1 cellular context compared by ENCODE assay signal in the genomic region with DNA sequence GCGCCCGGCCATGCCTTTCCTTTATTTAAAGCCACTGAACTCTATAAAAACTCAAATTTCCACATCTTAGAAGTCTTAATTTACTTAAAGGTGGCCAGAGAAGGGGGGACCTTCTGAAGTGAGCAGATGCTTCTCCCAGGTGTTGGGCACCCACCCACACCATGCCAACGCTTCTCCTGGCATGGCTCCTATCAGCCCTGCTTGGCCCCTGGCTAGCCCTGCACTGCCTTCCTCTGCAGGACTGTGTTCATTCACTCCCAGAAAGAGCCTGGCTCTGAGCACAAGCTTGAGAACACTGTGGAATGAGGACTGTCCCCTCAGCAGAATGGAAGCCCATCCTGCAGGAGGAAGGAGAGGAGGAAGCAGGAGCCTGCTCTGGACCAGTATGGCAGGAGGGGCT.
TF ChIP-seq lines count a peak whose summit lies in the region.

No MANE protein-coding gene starts in this region.

TF ChIP-seq in H1, 55 proteins besides CTCF, POLR2A, EP300 and RAD21:
- TF ChIP-seq, protein P1, sequence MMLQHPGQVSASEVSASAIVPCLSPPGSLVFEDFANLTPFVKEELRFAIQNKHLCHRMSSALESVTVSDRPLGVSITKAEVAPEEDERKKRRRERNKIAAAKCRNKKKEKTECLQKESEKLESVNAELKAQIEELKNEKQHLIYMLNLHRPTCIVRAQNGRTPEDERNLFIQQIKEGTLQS (IDR thresholded peaks at IDR 0.05; ENCODE audit: insufficient read depth, low read depth, low read length) = no peak
- TF ChIP-seq, protein P2, sequence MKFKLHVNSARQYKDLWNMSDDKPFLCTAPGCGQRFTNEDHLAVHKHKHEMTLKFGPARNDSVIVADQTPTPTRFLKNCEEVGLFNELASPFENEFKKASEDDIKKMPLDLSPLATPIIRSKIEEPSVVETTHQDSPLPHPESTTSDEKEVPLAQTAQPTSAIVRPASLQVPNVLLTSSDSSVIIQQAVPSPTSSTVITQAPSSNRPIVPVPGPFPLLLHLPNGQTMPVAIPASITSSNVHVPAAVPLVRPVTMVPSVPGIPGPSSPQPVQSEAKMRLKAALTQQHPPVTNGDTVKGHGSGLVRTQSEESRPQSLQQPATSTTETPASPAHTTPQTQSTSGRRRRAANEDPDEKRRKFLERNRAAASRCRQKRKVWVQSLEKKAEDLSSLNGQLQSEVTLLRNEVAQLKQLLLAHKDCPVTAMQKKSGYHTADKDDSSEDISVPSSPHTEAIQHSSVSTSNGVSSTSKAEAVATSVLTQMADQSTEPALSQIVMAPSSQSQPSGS (IDR thresholded peaks at IDR 0.05; ENCODE audit: low read length) = no peak
- TF ChIP-seq POU5F1 (IDR thresholded peaks at IDR 0.05; ENCODE audit: low read depth, low read length) (no peak), NRF1 (IDR thresholded peaks at IDR 0.05; ENCODE audit: low read depth, low read length) (no peak), SAP30 (IDR thresholded peaks at IDR 0.05; ENCODE audit: insufficient read depth, insufficient replicate concordance, low read length) (no peak), ZNF274 (IDR thresholded peaks at IDR 0.05; ENCODE audit: borderline replicate concordance, extremely low read depth, low read length) (no peak), SP1 (IDR thresholded peaks at IDR 0.05; ENCODE audit: low read depth, low read length) (no peak)
